In genomic region chr5:154721476-154722058, GRCh38 we compare ENCODE assay signal across 1 cellular context.
TF ChIP-seq lines count a peak whose summit lies in the region.

No MANE protein-coding gene starts in this region.

TF ChIP-seq in IMR-90, 13 proteins besides CTCF, POLR2A, EP300 and RAD21:
- TF ChIP-seq RCOR1 (IDR thresholded peaks at IDR 0.05; ENCODE audit: insufficient replicate concordance, low read length) (no peak), MAZ (IDR thresholded peaks at IDR 0.05; ENCODE audit: borderline replicate concordance, low read depth, low read length) (no peak), FOS (IDR thresholded peaks at IDR 0.05; ENCODE audit: low read depth, low read length) (no peak), MXI1 (IDR thresholded peaks at IDR 0.05; ENCODE audit: borderline replicate concordance, low read depth, low read length) (no peak), CHD1 (IDR thresholded peaks at IDR 0.05; ENCODE audit: low read depth, low read length) (no peak), CEBPB (IDR thresholded peaks at IDR 0.05; ENCODE audit: low read depth, low read length) (no peak), BHLHE40 (IDR thresholded peaks at IDR 0.05; ENCODE audit: low read depth, low read length) (no peak), SMC3 (IDR thresholded peaks at IDR 0.05; ENCODE audit: low read depth, low read length) (no peak), RFX5 (IDR thresholded peaks at IDR 0.05; ENCODE audit: low read depth, low read length) (no peak), ELK1 (IDR thresholded peaks at IDR 0.05; ENCODE audit: borderline replicate concordance, low read depth, low read length) (no peak), MAFK (IDR thresholded peaks at IDR 0.05; ENCODE audit: low read depth, low read length) (no peak), USF2 (IDR thresholded peaks at IDR 0.05; ENCODE audit: low read depth, low read length) (no peak), NFE2L2 (IDR thresholded peaks at IDR 0.05; ENCODE audit: low read depth, low read length) (no peak)
